Comparison of ENCODE assay signal across 11 cellular contexts in the genomic region with DNA sequence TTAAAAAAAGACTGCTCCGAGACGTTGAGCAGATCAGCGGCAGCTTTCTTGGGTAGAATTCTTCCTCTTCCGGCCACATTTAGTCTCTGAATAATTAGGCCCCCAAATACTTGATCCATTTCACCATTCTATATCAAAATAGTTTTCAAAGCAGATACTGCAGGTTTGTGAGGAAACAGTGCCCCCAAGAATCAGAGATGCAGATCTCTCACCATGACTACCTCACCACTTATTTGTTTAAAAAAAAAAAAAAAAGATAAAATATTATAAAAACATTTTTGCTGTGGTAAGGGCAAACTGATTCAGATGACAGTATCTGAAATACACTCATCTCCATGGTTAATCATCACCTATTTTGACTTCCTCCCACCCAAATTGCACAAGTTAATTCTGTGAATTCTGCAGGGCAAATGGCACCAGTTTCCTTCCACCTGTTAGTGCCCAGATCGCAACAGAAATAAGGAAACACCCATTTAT.
DNase-seq lines count a peak whose midpoint lies in the region; ATAC-seq lines count a peak whose summit lies in the region.
"Had no signal": no experiment of that assay in that cellular context is flagged by ENCODE, and none has a peak within 500 bp of the region (broad histone marks: within the 10 kb centered on the region; RNA-seq: fewer than 3 reads in every experiment).

No MANE protein-coding gene starts in this region.

- POLR2A ChIA-PET in activated CD4-positive, alpha-beta T cell treated with anti-CD3 and anti-CD28 coated beads, Interleukin-2, amount 10 ng/mL, durations not matched to agents 7 days and 5 days (lab: Charles Lee): no interaction called here

- H3K27me3 Mint-ChIP-seq in activated CD4-positive, alpha-beta T cell treated with anti-CD3 and anti-CD28 coated beads, Interleukin-2, amount 10 ng/mL, durations not matched to agents 7 days and 5 days: no peaks in the 10 kb centered on the region
- no peaks in the 10 kb centered on the region for H3K27me3 Mint-ChIP-seq in activated naive CD8-positive, alpha-beta T cell treated with anti-CD3 and anti-CD28 coated beads, Interleukin-2, amount 50 U/mL, for 24 hours
- H3K27me3 Mint-ChIP-seq in stimulated activated memory B cell treated with anti-CD40 and anti-IgM and Interleukin-4, amounts not matched to agents 10 μg/mL and 1 μg/mL and 100 μg/mL, for 72 hours: no peaks in the 10 kb centered on the region

- peak overlapping the region; percentile 88 for H3K27ac Mint-ChIP-seq in activated CD4-positive, alpha-beta T cell treated with anti-CD3 and anti-CD28 coated beads, Interleukin-2, amount 10 ng/mL, durations not matched to agents 7 days and 5 days
- H3K27ac Mint-ChIP-seq in activated naive CD8-positive, alpha-beta T cell treated with anti-CD3 and anti-CD28 coated beads, Interleukin-2, amount 50 U/mL, for 24 hours: peak overlapping the region; percentile 89
- peak overlapping the region; percentile 44 for H3K27ac Mint-ChIP-seq in stimulated activated memory B cell treated with anti-CD40 and anti-IgM and Interleukin-4, amounts not matched to agents 10 μg/mL and 1 μg/mL and 100 μg/mL, for 72 hours
- H3K27ac Mint-ChIP-seq: WTC11 had no signal

- CTCF ChIA-PET in activated CD4-positive, alpha-beta T cell treated with anti-CD3 and anti-CD28 coated beads, Interleukin-2, amount 10 ng/mL, durations not matched to agents 7 days and 5 days (lab: Charles Lee): interaction anchor here (0.7 to 2.3 kb wide), 4 partner anchors 8 to 342 kb away, joined by 3 to 7 read pairs (median 4); no protein-coding TSS in a partner anchor

- intact Hi-C loops in posterior vena cava (cut with DNase I): no loop called here

- peak; percentile 44 for ATAC-seq in activated naive CD8-positive, alpha-beta T cell treated with anti-CD3 and anti-CD28 coated beads, Interleukin-2, amount 50 U/mL, for 24 hours
- peak; percentile 56 for ATAC-seq in stimulated activated memory B cell treated with anti-CD40 and anti-IgM and Interleukin-4, amounts not matched to agents 10 μg/mL and 1 μg/mL and 100 μg/mL, for 72 hours
- ATAC-seq in HG02571 (IDR thresholded peaks at IDR 0.05; ENCODE audit: unreplicated experiment): no peak
- ATAC-seq: WTC11 had no signal

- H3K4me3 Mint-ChIP-seq in activated CD4-positive, alpha-beta T cell treated with anti-CD3 and anti-CD28 coated beads, Interleukin-2, amount 10 ng/mL, durations not matched to agents 7 days and 5 days: peak overlapping the region; percentile 75
- H3K4me3 Mint-ChIP-seq in activated naive CD8-positive, alpha-beta T cell treated with anti-CD3 and anti-CD28 coated beads, Interleukin-2, amount 50 U/mL, for 24 hours: peak overlapping the region; percentile 72
- H3K4me3 Mint-ChIP-seq in stimulated activated memory B cell treated with anti-CD40 and anti-IgM and Interleukin-4, amounts not matched to agents 10 μg/mL and 1 μg/mL and 100 μg/mL, for 72 hours: peak overlapping the region; percentile 49
- H3K4me3 Mint-ChIP-seq: WTC11 had no signal

- H3K4me1 Mint-ChIP-seq in activated CD4-positive, alpha-beta T cell treated with anti-CD3 and anti-CD28 coated beads, Interleukin-2, amount 10 ng/mL, durations not matched to agents 7 days and 5 days: peaks cover 94% of the 10 kb centered on the region
- peaks cover 92% of the 10 kb centered on the region for H3K4me1 Mint-ChIP-seq in activated naive CD8-positive, alpha-beta T cell treated with anti-CD3 and anti-CD28 coated beads, Interleukin-2, amount 50 U/mL, for 24 hours
- H3K4me1 Mint-ChIP-seq in stimulated activated memory B cell treated with anti-CD40 and anti-IgM and Interleukin-4, amounts not matched to agents 10 μg/mL and 1 μg/mL and 100 μg/mL, for 72 hours: peaks cover 91% of the 10 kb centered on the region

- peak; percentile 34 for DNase-seq in activated CD4-positive, alpha-beta T cell treated with anti-CD3 and anti-CD28 coated beads, Interleukin-2, amount 10 ng/mL, durations not matched to agents 7 days and 5 days
- DNase-seq in activated CD4-positive, alpha-beta T cell treated with anti-CD3 and anti-CD28 coated beads, Interleukin-2, amount 50 U/mL, for 1 hour: no peak
- DNase-seq in Jurkat, Clone E6-1 (ENCODE audit: low read depth, low spot score): peak; percentile 25
- DNase-seq in activated naive CD8-positive, alpha-beta T cell treated with anti-CD3 and anti-CD28 coated beads, Interleukin-2, amount 50 U/mL, for 24 hours: no peak
- no peak for DNase-seq in ecto neural progenitor cell (ENCODE audit: low spot score)
- no peak for DNase-seq in posterior vena cava (ENCODE audit: low spot score)
- DNase-seq: pancreas had no signal

- H3K4me3 ChIP-seq in Jurkat, Clone E6-1 (ENCODE audit: low read length): no peak overlapping the region
- H3K4me3 ChIP-seq: HAP-1, pancreas had no signal

- peaks cover 25% of the 10 kb centered on the region for H3K9me3 Mint-ChIP-seq in activated CD4-positive, alpha-beta T cell treated with anti-CD3 and anti-CD28 coated beads, Interleukin-2, amount 10 ng/mL, durations not matched to agents 7 days and 5 days
- peaks cover 4% of the 10 kb centered on the region for H3K9me3 Mint-ChIP-seq in activated naive CD8-positive, alpha-beta T cell treated with anti-CD3 and anti-CD28 coated beads, Interleukin-2, amount 50 U/mL, for 24 hours
- H3K9me3 Mint-ChIP-seq in stimulated activated memory B cell treated with anti-CD40 and anti-IgM and Interleukin-4, amounts not matched to agents 10 μg/mL and 1 μg/mL and 100 μg/mL, for 72 hours: peaks cover 4% of the 10 kb centered on the region

- peaks cover 78% of the 10 kb centered on the region for H3K36me3 Mint-ChIP-seq in activated CD4-positive, alpha-beta T cell treated with anti-CD3 and anti-CD28 coated beads, Interleukin-2, amount 10 ng/mL, durations not matched to agents 7 days and 5 days (ENCODE audit: low read depth)
- peaks cover 45% of the 10 kb centered on the region for H3K36me3 Mint-ChIP-seq in activated naive CD8-positive, alpha-beta T cell treated with anti-CD3 and anti-CD28 coated beads, Interleukin-2, amount 50 U/mL, for 24 hours (ENCODE audit: low read depth)
- H3K36me3 Mint-ChIP-seq in stimulated activated memory B cell treated with anti-CD40 and anti-IgM and Interleukin-4, amounts not matched to agents 10 μg/mL and 1 μg/mL and 100 μg/mL, for 72 hours: peaks cover 46% of the 10 kb centered on the region

Comparison
In these comparisons a context has a peak if more than half of its experiments do, and no peak if none do; other contexts are left out.
1. DNase-seq: peak in activated CD4-positive, alpha-beta T cell treated with anti-CD3 and anti-CD28 coated beads, Interleukin-2, amount 10 ng/mL, durations not matched to agents 7 days and 5 days (single experiment) and Jurkat, Clone E6-1 (single experiment); none in activated CD4-positive, alpha-beta T cell treated with anti-CD3 and anti-CD28 coated beads, Interleukin-2, amount 50 U/mL, for 1 hour (single experiment), activated naive CD8-positive, alpha-beta T cell treated with anti-CD3 and anti-CD28 coated beads, Interleukin-2, amount 50 U/mL, for 24 hours (single experiment), ecto neural progenitor cell (single experiment) and posterior vena cava (single experiment).
2. Peak in every context shown above with its lines, with median percentiles within 50 percentile points of each other: H3K27ac Mint-ChIP-seq and H3K4me3 Mint-ChIP-seq.